ENCODE assay signal across 1 cellular context in genomic region chr14:24431569-24432258, GRCh38.
A peak's percentile ranks its signal among the peaks of the same experiment; 100 is the strongest.
TF ChIP-seq lines count a peak whose summit lies in the region.

No MANE protein-coding gene starts in this region.

TF ChIP-seq in Ishikawa, 13 proteins besides CTCF, POLR2A, EP300 and RAD21:
- TF ChIP-seq USF1 (IDR thresholded peaks at IDR 0.05): no peak
- peak; percentile 37; the same call in 1 of the 2 replicates for TF ChIP-seq NFIC (IDR thresholded peaks at IDR 0.05)
